1 cellular context compared by ENCODE assay signal in genomic region chr5:77086611-77087483, GRCh38.
A peak's percentile ranks its signal among the peaks of the same experiment; 100 is the strongest.
TF ChIP-seq lines count a peak whose summit lies in the region.

Gene ZBED3 (minus strand): TSS chr5:77087285. CDS start chr5:77077878, 9,407 bp downstream.

TF ChIP-seq in IMR-90, 13 proteins besides CTCF, POLR2A, EP300 and RAD21:
- TF ChIP-seq NFE2L2 (IDR thresholded peaks at IDR 0.05; ENCODE audit: low read depth, low read length) (no peak), CHD1 (IDR thresholded peaks at IDR 0.05; ENCODE audit: low read depth, low read length) (no peak), MXI1 (IDR thresholded peaks at IDR 0.05; ENCODE audit: borderline replicate concordance, low read depth, low read length) (0 out of 2 replicates have a peak, but pooled peaks have one; percentile 15), FOS (IDR thresholded peaks at IDR 0.05; ENCODE audit: low read depth, low read length) (no peak), CEBPB (IDR thresholded peaks at IDR 0.05; ENCODE audit: low read depth, low read length) (peak; percentile 99), BHLHE40 (IDR thresholded peaks at IDR 0.05; ENCODE audit: low read depth, low read length) (peak; percentile 87), MAZ (IDR thresholded peaks at IDR 0.05; ENCODE audit: borderline replicate concordance, low read depth, low read length) (no peak; the same call in 1 of the 2 replicates), USF2 (IDR thresholded peaks at IDR 0.05; ENCODE audit: low read depth, low read length) (peak; percentile 81), SMC3 (IDR thresholded peaks at IDR 0.05; ENCODE audit: low read depth, low read length) (no peak)
- TF ChIP-seq, protein P1, sequence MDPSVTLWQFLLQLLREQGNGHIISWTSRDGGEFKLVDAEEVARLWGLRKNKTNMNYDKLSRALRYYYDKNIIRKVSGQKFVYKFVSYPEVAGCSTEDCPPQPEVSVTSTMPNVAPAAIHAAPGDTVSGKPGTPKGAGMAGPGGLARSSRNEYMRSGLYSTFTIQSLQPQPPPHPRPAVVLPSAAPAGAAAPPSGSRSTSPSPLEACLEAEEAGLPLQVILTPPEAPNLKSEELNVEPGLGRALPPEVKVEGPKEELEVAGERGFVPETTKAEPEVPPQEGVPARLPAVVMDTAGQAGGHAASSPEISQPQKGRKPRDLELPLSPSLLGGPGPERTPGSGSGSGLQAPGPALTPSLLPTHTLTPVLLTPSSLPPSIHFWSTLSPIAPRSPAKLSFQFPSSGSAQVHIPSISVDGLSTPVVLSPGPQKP (IDR thresholded peaks at IDR 0.05; ENCODE audit: borderline replicate concordance, low read depth, low read length): no peak
TF ChIP-seq in IMR-90: peak in this region for 4.
